ENCODE assay signal across 8 cellular contexts in genomic region chr12:77064891-77065360, GRCh38. TPM values are rescaled to one million over a fixed set of nuclear protein-coding genes. Genes with fewer than 3 reads are reported as not detected.
A peak's percentile ranks its signal among the peaks of the same experiment; 100 is the strongest.
DNase-seq lines count a peak whose midpoint lies in the region; ATAC-seq and TF ChIP-seq lines count a peak whose summit lies in the region.

No MANE protein-coding gene starts in this region.

- DNase-seq in activated CD8-positive, alpha-beta memory T cell treated with anti-CD3 and anti-CD28 coated beads, Interleukin-2, amount 10 ng/mL, durations not matched to agents 7 days and 5 days, result no peak
- DNase-seq in activated CD8-positive, alpha-beta memory T cell treated with anti-CD3 and anti-CD28 coated beads for 24 hours, result no peak
- peak; percentile 63 for DNase-seq in OCI-M1 (lab: John Stamatoyannopoulos, UW)
- DNase-seq in choroid plexus epithelial cell (ENCODE audit: low read depth), result no peak
- DNase-seq in tibial nerve (ENCODE audit: low spot score in 2 of 2), result no peak
- no peak for DNase-seq in CD1c-positive myeloid dendritic cell (ENCODE audit: extremely low spot score)

- peak; percentile 41 for ATAC-seq in activated CD8-positive, alpha-beta memory T cell treated with anti-CD3 and anti-CD28 coated beads, Interleukin-2, amount 10 ng/mL, durations not matched to agents 7 days and 5 days
- ATAC-seq in HG03025 (IDR thresholded peaks at IDR 0.05; ENCODE audit: low FRiP score, unreplicated experiment), result peak; percentile 6

- CTCF ChIA-PET in activated CD8-positive, alpha-beta memory T cell treated with anti-CD3 and anti-CD28 coated beads, Interleukin-2, amount 10 ng/mL, durations not matched to agents 7 days and 5 days (lab: Charles Lee), result no interaction called here

- no peak for TF ChIP-seq POLR2A in tibial nerve (IDR thresholded peaks at IDR 0.05)

- no peaks in the 10 kb centered on the region for H3K9me3 Mint-ChIP-seq in activated CD8-positive, alpha-beta memory T cell treated with anti-CD3 and anti-CD28 coated beads, Interleukin-2, amount 10 ng/mL, durations not matched to agents 7 days and 5 days (ENCODE audit: low read depth)

- TF ChIP-seq CTCF in choroid plexus epithelial cell (conservative IDR thresholded peaks at IDR 0.05; ENCODE audit: low read depth, low read length) (no peak), tibial nerve (IDR thresholded peaks at IDR 0.05) (no peak)

- H3K36me3 ChIP-seq in mesodermal cell (ENCODE audit: control insufficient read depth, insufficient read depth, low read length) (peaks cover 32% of the 10 kb centered on the region), tibial nerve (no peaks in the 10 kb centered on the region)

- H3K4me1 ChIP-seq in mesodermal cell (ENCODE audit: control insufficient read depth, insufficient read depth, low read length, poor library complexity, severe bottlenecking), result peaks cover 7% of the 10 kb centered on the region
- H3K4me1 ChIP-seq in tibial nerve, result peaks cover 0 to 11% (median 4%) of the 10 kb centered on the region in 4 donors

- no peak for TF ChIP-seq EP300 in tibial nerve (IDR thresholded peaks at IDR 0.05)

- peaks cover 35% of the 10 kb centered on the region for H3K36me3 Mint-ChIP-seq in activated CD8-positive, alpha-beta memory T cell treated with anti-CD3 and anti-CD28 coated beads, Interleukin-2, amount 10 ng/mL, durations not matched to agents 7 days and 5 days

- 0% methylated on average over 13 to 14 of the region's 24 CpGs for WGBS in mesodermal cell (ENCODE audit: insufficient coverage in 2 of 2), 2 experiments
- 1 to 4% methylated on average over 8 to 19 of the region's 24 CpGs for WGBS in tibial nerve, 2 donors

- H3K4me1 Mint-ChIP-seq in activated CD8-positive, alpha-beta memory T cell treated with anti-CD3 and anti-CD28 coated beads, Interleukin-2, amount 10 ng/mL, durations not matched to agents 7 days and 5 days, result peaks cover 44% of the 10 kb centered on the region

- peak overlapping the region; percentile 73 for H3K4me3 ChIP-seq in choroid plexus epithelial cell (ENCODE audit: low read depth, low read length)
- peak overlapping the region; percentile 83 for H3K4me3 ChIP-seq in mesodermal cell (ENCODE audit: extremely low read depth, insufficient read depth, low read length, poor library complexity, severe bottlenecking)
- peak overlapping the region; percentile 54 to 70 (median 61) for H3K4me3 ChIP-seq in tibial nerve

- H3K27me3 Mint-ChIP-seq in activated CD8-positive, alpha-beta memory T cell treated with anti-CD3 and anti-CD28 coated beads, Interleukin-2, amount 10 ng/mL, durations not matched to agents 7 days and 5 days, result peaks cover 14% of the 10 kb centered on the region

- peaks cover 0 to 12% of the 10 kb centered on the region in 2 donors for H3K27me3 ChIP-seq in tibial nerve

- peak overlapping the region; percentile 68 for H3K27ac Mint-ChIP-seq in activated CD8-positive, alpha-beta memory T cell treated with anti-CD3 and anti-CD28 coated beads, Interleukin-2, amount 10 ng/mL, durations not matched to agents 7 days and 5 days

- no peaks in the 10 kb centered on the region for H3K9me3 ChIP-seq in mesodermal cell (ENCODE audit: control insufficient read depth, low read length)
- H3K9me3 ChIP-seq in tibial nerve, result no peaks in the 10 kb centered on the region

- H3K27ac ChIP-seq in mesodermal cell (ENCODE audit: low read depth, low read length, severe bottlenecking), result peak overlapping the region; percentile 64
- H3K27ac ChIP-seq in tibial nerve, result peak overlapping the region in 1 of 4 donors; percentile 62

- peak overlapping the region; percentile 79 for H3K4me3 Mint-ChIP-seq in activated CD8-positive, alpha-beta memory T cell treated with anti-CD3 and anti-CD28 coated beads, Interleukin-2, amount 10 ng/mL, durations not matched to agents 7 days and 5 days

RNA-seq across cellular contexts. Expression of gene E2F7, which starts 0.4 kb away (rescaled TPM):
- 10 to 100 TPM; 20.2 to 26.1 TPM for total RNA-seq in activated CD8-positive, alpha-beta memory T cell treated with anti-CD3 and anti-CD28 coated beads, Interleukin-2, amount 10 ng/mL, durations not matched to agents 7 days and 5 days
- polyA plus RNA-seq in mesodermal cell (2013, experiment 1 of 2), result 12.5 TPM
- 8.0 TPM for polyA plus RNA-seq in mesodermal cell (2013, experiment 2 of 2)
- total RNA-seq in tibial nerve, result under 1 TPM in 2 of 4 donors, not detected in 2; under 0.01 to 0.39 TPM

Comparison
In these comparisons a context has a peak if more than half of its experiments do, and no peak if none do; other contexts are left out.
1. RNA of gene E2F7, which starts 0.4 kb away (total RNA-seq): 20.2 to 26.1 TPM in activated CD8-positive, alpha-beta memory T cell treated with anti-CD3 and anti-CD28 coated beads, Interleukin-2, amount 10 ng/mL, durations not matched to agents 7 days and 5 days; under 0.01 to 0.39 TPM in tibial nerve; every median in the first group is over 10 times any median in the second.
2. Peak in every context shown above with its lines, with median percentiles within 50 percentile points of each other: H3K4me3 ChIP-seq.